ENCODE assay signal across 1 cellular context in the genomic region with DNA sequence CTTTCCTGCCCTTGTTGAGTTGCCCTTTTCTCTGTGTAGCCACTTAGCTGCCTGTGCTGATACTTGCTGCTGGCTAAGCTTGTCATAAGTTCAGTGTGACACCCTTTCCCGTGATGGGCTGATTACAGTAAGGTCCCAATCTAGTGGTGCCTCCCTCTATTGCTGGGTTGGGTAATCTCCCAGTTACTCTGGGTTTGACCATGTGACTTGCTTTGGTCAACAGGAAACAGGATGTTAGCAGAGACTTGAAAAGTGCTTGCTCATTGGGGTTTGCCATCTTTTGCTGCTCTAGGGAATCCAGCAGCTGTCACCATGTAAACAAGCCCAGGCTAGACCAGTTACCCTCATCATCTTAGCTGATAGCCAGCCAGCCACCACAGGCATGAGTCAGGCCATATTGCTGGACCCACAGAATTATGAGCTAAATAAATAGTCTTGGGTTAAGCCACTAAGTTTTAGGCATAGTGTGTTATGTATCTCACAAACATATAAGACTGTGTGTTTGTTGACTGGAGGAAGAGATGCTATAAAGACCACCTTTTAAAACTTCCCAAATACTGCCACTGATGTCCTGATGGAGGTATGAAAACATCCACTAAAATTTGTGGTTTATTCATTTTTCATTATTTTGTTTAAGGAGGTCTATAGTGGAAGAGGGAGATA.
TF ChIP-seq lines count a peak whose summit lies in the region.

No MANE protein-coding gene starts in this region.

TF ChIP-seq in HepG2, 621 proteins besides CTCF, POLR2A, EP300 and RAD21 (continued from another document):
- TF ChIP-seq, protein P1, sequence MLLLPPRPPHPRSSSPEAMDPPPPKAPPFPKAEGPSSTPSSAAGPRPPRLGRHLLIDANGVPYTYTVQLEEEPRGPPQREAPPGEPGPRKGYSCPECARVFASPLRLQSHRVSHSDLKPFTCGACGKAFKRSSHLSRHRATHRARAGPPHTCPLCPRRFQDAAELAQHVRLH (CRISPR knock-in tag; IDR thresholded peaks at IDR 0.05; ENCODE audit: borderline replicate concordance, low read depth): no peak
- TF ChIP-seq MAFK (conservative IDR thresholded peaks at IDR 0.05 in 1 of 2, IDR thresholded peaks at IDR 0.05 in 1 of 2; ENCODE audit: low read length in 2 of 2): peak in 1 of 2 experiments; percentile 39; a peak in 1 of 4 replicates
- peak; percentile 51; the same call in 1 of the 2 replicates for TF ChIP-seq FOXK1 (CRISPR knock-in tag; IDR thresholded peaks at IDR 0.05; ENCODE audit: borderline replicate concordance, low read depth)
- no peak for TF ChIP-seq ZNF629 (CRISPR knock-in tag; conservative IDR thresholded peaks at IDR 0.05)
- TF ChIP-seq ZNF570 (CRISPR knock-in tag; IDR thresholded peaks at IDR 0.05; ENCODE audit: borderline replicate concordance): no peak
- TF ChIP-seq FOSL2 (CRISPR knock-in tag; IDR thresholded peaks at IDR 0.05): peak; percentile 39; the same call in 1 of the 2 replicates
- no peak for TF ChIP-seq BCL3 (CRISPR knock-in tag; IDR thresholded peaks at IDR 0.05)
- no peak for TF ChIP-seq AGO2 (optimal IDR thresholded peaks at IDR 0.05; ENCODE audit: low read depth, low read length)
- no peak for TF ChIP-seq IKZF4 (CRISPR knock-in tag; IDR thresholded peaks at IDR 0.05; ENCODE audit: borderline replicate concordance, low read depth, not compliant biosample characterization)
- TF ChIP-seq, protein P2, sequence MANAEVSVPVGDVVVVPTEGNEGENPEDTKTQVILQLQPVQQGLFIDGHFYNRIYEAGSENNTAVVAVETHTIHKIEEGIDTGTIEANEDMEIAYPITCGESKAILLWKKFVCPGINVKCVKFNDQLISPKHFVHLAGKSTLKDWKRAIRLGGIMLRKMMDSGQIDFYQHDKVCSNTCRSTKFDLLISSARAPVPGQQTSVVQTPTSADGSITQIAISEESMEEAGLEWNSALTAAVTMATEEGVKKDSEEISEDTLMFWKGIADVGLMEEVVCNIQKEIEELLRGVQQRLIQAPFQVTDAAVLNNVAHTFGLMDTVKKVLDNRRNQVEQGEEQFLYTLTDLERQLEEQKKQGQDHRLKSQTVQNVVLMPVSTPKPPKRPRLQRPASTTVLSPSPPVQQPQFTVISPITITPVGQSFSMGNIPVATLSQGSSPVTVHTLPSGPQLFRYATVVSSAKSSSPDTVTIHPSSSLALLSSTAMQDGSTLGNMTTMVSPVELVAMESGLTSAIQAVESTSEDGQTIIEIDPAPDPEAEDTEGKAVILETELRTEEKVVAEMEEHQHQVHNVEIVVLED (CRISPR knock-in tag; IDR thresholded peaks at IDR 0.05; ENCODE audit: borderline replicate concordance): no peak
- TF ChIP-seq NFE2L2 (IDR thresholded peaks at IDR 0.05; ENCODE audit: low read length): peak; percentile 46; the same call in 1 of the 2 replicates
- TF ChIP-seq SP1 (IDR thresholded peaks at IDR 0.05): no peak
- TF ChIP-seq SP1 (CRISPR knock-in tag; IDR thresholded peaks at IDR 0.05): no peak
- peak; percentile 64 for TF ChIP-seq ZNF644 (CRISPR knock-in tag; IDR thresholded peaks at IDR 0.05; ENCODE audit: low read depth)
- no peak for TF ChIP-seq ZMYM3 (CRISPR knock-in tag; IDR thresholded peaks at IDR 0.05)
- no peak for TF ChIP-seq ZNF205 (CRISPR knock-in tag; IDR thresholded peaks at IDR 0.05)
- no peak for TF ChIP-seq SOX13 (IDR thresholded peaks at IDR 0.05)
- no peak for TF ChIP-seq SOX13 (CRISPR knock-in tag; conservative IDR thresholded peaks at IDR 0.05 in 1 of 2, IDR thresholded peaks at IDR 0.05 in 1 of 2)
- peak; percentile 70; the same call in 1 of the 2 replicates for TF ChIP-seq TFAP4 (IDR thresholded peaks at IDR 0.05; ENCODE audit: borderline replicate concordance, low read depth)
- TF ChIP-seq ZNF878 (CRISPR knock-in tag; IDR thresholded peaks at IDR 0.05): no peak
- no peak for TF ChIP-seq GATAD2A (CRISPR knock-in tag; IDR thresholded peaks at IDR 0.05)
- TF ChIP-seq, protein P3, sequence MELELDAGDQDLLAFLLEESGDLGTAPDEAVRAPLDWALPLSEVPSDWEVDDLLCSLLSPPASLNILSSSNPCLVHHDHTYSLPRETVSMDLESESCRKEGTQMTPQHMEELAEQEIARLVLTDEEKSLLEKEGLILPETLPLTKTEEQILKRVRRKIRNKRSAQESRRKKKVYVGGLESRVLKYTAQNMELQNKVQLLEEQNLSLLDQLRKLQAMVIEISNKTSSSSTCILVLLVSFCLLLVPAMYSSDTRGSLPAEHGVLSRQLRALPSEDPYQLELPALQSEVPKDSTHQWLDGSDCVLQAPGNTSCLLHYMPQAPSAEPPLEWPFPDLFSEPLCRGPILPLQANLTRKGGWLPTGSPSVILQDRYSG (CRISPR knock-in tag; IDR thresholded peaks at IDR 0.05): no peak
- TF ChIP-seq ZNF768 (CRISPR knock-in tag; IDR thresholded peaks at IDR 0.05): no peak
- peak; percentile 20; the same call in 1 of the 2 replicates for TF ChIP-seq GABPA (IDR thresholded peaks at IDR 0.05; ENCODE audit: low read depth, low read length)
- TF ChIP-seq GABPA (CRISPR knock-in tag; IDR thresholded peaks at IDR 0.05; ENCODE audit: low read depth): peak; percentile 82
- TF ChIP-seq ZBTB21 (CRISPR knock-in tag; IDR thresholded peaks at IDR 0.05): no peak
- TF ChIP-seq, protein P4, sequence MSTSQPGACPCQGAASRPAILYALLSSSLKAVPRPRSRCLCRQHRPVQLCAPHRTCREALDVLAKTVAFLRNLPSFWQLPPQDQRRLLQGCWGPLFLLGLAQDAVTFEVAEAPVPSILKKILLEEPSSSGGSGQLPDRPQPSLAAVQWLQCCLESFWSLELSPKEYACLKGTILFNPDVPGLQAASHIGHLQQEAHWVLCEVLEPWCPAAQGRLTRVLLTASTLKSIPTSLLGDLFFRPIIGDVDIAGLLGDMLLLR (CRISPR knock-in tag; IDR thresholded peaks at IDR 0.05): no peak
- no peak for TF ChIP-seq FOXA1 (IDR thresholded peaks at IDR 0.05)
- peak; percentile 54; the same call in 1 of the 2 replicates for TF ChIP-seq FOXA1 (CRISPR knock-in tag; IDR thresholded peaks at IDR 0.05)
- no peak for TF ChIP-seq ZNF512 (CRISPR knock-in tag; IDR thresholded peaks at IDR 0.05)
- no peak for TF ChIP-seq FOXP1 (IDR thresholded peaks at IDR 0.05)
- 0 out of 2 replicates have a peak, but pooled peaks have one; percentile 9 for TF ChIP-seq FOXP1 (CRISPR knock-in tag; IDR thresholded peaks at IDR 0.05)
- TF ChIP-seq XBP1 (CRISPR knock-in tag; IDR thresholded peaks at IDR 0.05): no peak
- TF ChIP-seq NFE2 (CRISPR knock-in tag; IDR thresholded peaks at IDR 0.05): 0 out of 2 replicates have a peak, but pooled peaks have one; percentile 41
- TF ChIP-seq ETV5 (CRISPR knock-in tag; IDR thresholded peaks at IDR 0.05; ENCODE audit: borderline replicate concordance): peak; percentile 63; the same call in 1 of the 2 replicates
- peak; percentile 26; the same call in 1 of the 2 replicates for TF ChIP-seq MAFF (IDR thresholded peaks at IDR 0.05; ENCODE audit: low read depth, low read length)
- TF ChIP-seq TP53 (CRISPR knock-in tag; conservative IDR thresholded peaks at IDR 0.05): no peak
- TF ChIP-seq CEBPG (CRISPR knock-in tag; IDR thresholded peaks at IDR 0.05): 0 out of 2 replicates have a peak, but pooled peaks have one; percentile 13
- no peak for TF ChIP-seq NRL (CRISPR knock-in tag; IDR thresholded peaks at IDR 0.05; ENCODE audit: borderline replicate concordance)
- TF ChIP-seq FOXA3 (CRISPR knock-in tag; IDR thresholded peaks at IDR 0.05): peak; percentile 70
